8 cellular contexts compared by ENCODE assay signal in the genomic region with DNA sequence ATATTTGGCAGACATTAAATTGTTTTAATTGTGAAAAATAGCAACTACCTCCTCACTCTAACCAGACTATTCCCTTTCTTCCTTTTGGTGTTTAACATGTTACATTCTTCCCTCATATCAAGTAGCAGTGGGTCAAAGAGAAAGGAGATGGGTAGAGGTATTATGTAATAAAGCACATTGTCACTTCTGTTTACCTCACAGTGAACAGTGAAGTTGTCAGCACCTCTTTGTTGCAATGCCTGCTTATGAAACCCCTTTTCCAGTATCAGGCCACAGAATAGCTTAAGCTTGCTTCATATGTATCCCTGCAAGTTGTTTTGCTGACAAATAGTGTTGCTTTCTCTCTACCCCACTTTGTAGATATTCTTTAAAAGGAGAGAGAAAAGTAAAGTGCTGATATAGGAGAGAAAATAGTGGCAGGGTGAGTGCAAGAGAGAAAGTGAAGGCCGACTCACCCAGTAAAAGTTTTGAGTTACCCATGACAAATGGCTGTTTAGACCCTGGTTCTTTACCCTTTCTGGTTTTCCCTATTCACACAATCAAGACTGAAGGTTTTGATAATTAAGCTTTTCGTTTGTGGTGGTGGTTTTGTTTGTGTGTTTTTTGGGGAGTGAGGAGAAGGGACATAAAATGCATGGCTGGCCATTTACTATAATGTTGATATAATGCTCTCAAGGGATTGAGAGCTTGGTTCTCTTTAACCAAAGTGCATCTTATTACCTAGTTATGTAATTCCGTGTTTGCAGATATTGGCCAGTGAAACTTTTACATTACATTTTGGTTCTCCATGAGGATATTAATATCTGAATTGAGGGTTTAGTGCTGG. TPM values are rescaled to one million over a fixed set of nuclear protein-coding genes. Genes with fewer than 3 reads are reported as not detected.
DNase-seq lines count a peak whose midpoint lies in the region; ATAC-seq, FAIRE-seq and TF ChIP-seq lines count a peak whose summit lies in the region.

No MANE protein-coding gene starts in this region.

- H4K8ac ChIP-seq in H9 (replicated peaks; ENCODE audit: insufficient read length, low read depth, low read length), result no peak overlapping the region

- no peak overlapping the region for H3K23ac ChIP-seq in H9 (ENCODE audit: insufficient read length, low read depth, low read length)

- peaks cover 3% of the 10 kb centered on the region for H3K23me2 ChIP-seq in H9 (ENCODE audit: insufficient read length, low read depth, low read length, poor library complexity, severe bottlenecking)

- H3K9ac ChIP-seq in H9 (ENCODE audit: extremely low read depth, insufficient read length, low read length), result no peak overlapping the region

- no peak overlapping the region for H2BK12ac ChIP-seq in H9 (ENCODE audit: insufficient read length, low read depth, low read length)

- intact Hi-C loops in sciatic nerve (cut with DNase I), result no loop called here

- peaks cover 41 to 48% of the 10 kb centered on the region in 2 experiments for H3K4me1 Mint-ChIP-seq in H9
- peaks cover 49% of the 10 kb centered on the region for H3K4me1 Mint-ChIP-seq in activated CD8-positive, alpha-beta memory T cell treated with anti-CD3 and anti-CD28 coated beads, Interleukin-2, amount 10 ng/mL, durations not matched to agents 7 days and 5 days

- H3K4me1 ChIP-seq in H9 (ENCODE audit: insufficient read depth, low read length), result peaks cover 4% of the 10 kb centered on the region; the same call in 1 of the 2 replicates
- peaks cover 29% of the 10 kb centered on the region for H3K4me1 ChIP-seq in cardiac muscle cell (ENCODE audit: low read depth)

- CTCF ChIA-PET in activated CD8-positive, alpha-beta memory T cell treated with anti-CD3 and anti-CD28 coated beads, Interleukin-2, amount 10 ng/mL, durations not matched to agents 7 days and 5 days (lab: Charles Lee), result interaction anchor here (2.0 kb wide), 1 partner anchor 344 kb away, joined by 8 read pairs; no protein-coding TSS in a partner anchor

- H2BK15ac ChIP-seq in H9 (ENCODE audit: low read depth, low read length), result no peak overlapping the region

- H3K27ac ChIP-seq in H9 (ENCODE audit: insufficient read length, low read depth, low read length) (no peak overlapping the region), VCaP (peak overlapping the region; percentile 99), cardiac muscle cell (peak overlapping the region; percentile 31)

- H2BK120ac ChIP-seq in H9 (ENCODE audit: low read depth, low read length, poor library complexity, severe bottlenecking), result no peak overlapping the region

- peak overlapping the region in 1 of 2 experiments; percentile 9; a peak in 1 of 5 replicates for H3K4me3 Mint-ChIP-seq in H9
- H3K4me3 Mint-ChIP-seq in activated CD8-positive, alpha-beta memory T cell treated with anti-CD3 and anti-CD28 coated beads, Interleukin-2, amount 10 ng/mL, durations not matched to agents 7 days and 5 days, result no peak overlapping the region

- no peak for FAIRE-seq in GM12892 (lab: Jason Lieb, UNC)

- H2AFZ ChIP-seq in H9 (ENCODE audit: low read length), result no peak overlapping the region

- H3K9me3 ChIP-seq in H9 (ENCODE audit: control insufficient read depth, low read depth, low read length), result no peaks in the 10 kb centered on the region
- no peaks in the 10 kb centered on the region for H3K9me3 ChIP-seq in cardiac muscle cell (ENCODE audit: low read depth)

- H4K5ac ChIP-seq in H9 (ENCODE audit: insufficient read length, low read depth, low read length), result no peak overlapping the region

- H3K9me3 Mint-ChIP-seq in H9, result no peaks in the 10 kb centered on the region; a peak in 1 of 5 replicates
- no peaks in the 10 kb centered on the region for H3K9me3 Mint-ChIP-seq in activated CD8-positive, alpha-beta memory T cell treated with anti-CD3 and anti-CD28 coated beads, Interleukin-2, amount 10 ng/mL, durations not matched to agents 7 days and 5 days (ENCODE audit: low read depth)

- H3K27me3 ChIP-seq in H9 (ENCODE audit: insufficient read depth, low read length), result no peaks in the 10 kb centered on the region; the same call in 1 of the 2 replicates
- no peaks in the 10 kb centered on the region for H3K27me3 ChIP-seq in cardiac muscle cell

- H4K91ac ChIP-seq in H9 (ENCODE audit: insufficient read length, low read depth, low read length), result no peak overlapping the region

- H3T11ph ChIP-seq in H9 (ENCODE audit: low read length), result no peak overlapping the region

- peak; percentile 9 for ATAC-seq in sciatic nerve
- no peak for ATAC-seq in activated CD8-positive, alpha-beta memory T cell treated with anti-CD3 and anti-CD28 coated beads, Interleukin-2, amount 10 ng/mL, durations not matched to agents 7 days and 5 days
- ATAC-seq in GM19351 (IDR thresholded peaks at IDR 0.05; ENCODE audit: unreplicated experiment), result no peak

- DNase-seq in H9, result no peak
- DNase-seq in cardiac muscle cell (ENCODE audit: low read depth in 1 of 2, low spot score in 1 of 2), result peak; percentile 9 to 78
- DNase-seq in sciatic nerve (ENCODE audit: low spot score), result no peak
- no peak for DNase-seq in activated CD8-positive, alpha-beta memory T cell treated with anti-CD3 and anti-CD28 coated beads, Interleukin-2, amount 10 ng/mL, durations not matched to agents 7 days and 5 days
- DNase-seq in iPS-NIHi7 (ENCODE audit: extremely low spot score), result no peak
- DNase-seq in GM12892 (ENCODE audit: insufficient read length), result no peak

- H3K56ac ChIP-seq in H9 (ENCODE audit: insufficient read length, low read depth, low read length), result no peak overlapping the region

- no peaks in the 10 kb centered on the region for H4K20me1 ChIP-seq in H9 (ENCODE audit: control insufficient read depth, insufficient read depth, insufficient read length)

- no CpG with 5 or more reads among the region's 3 CpGs for WGBS in H9 (ENCODE audit: extremely low coverage, insufficient read length, low lambda C conversion rate)

- peaks cover 3 to 4% (median 3%) of the 10 kb centered on the region in 3 experiments; a peak in 5 of 7 replicates for H3K36me3 Mint-ChIP-seq in H9 (ENCODE audit: insufficient read depth in 1 of 3, low read depth in 3 of 3)
- H3K36me3 Mint-ChIP-seq in activated CD8-positive, alpha-beta memory T cell treated with anti-CD3 and anti-CD28 coated beads, Interleukin-2, amount 10 ng/mL, durations not matched to agents 7 days and 5 days, result peaks cover 29% of the 10 kb centered on the region

- peaks cover 10% of the 10 kb centered on the region; the same call in 1 of the 2 replicates for H3K79me2 ChIP-seq in H9 (ENCODE audit: insufficient read depth, low read length)

- no peaks in the 10 kb centered on the region for H3K36me3 ChIP-seq in cardiac muscle cell

- no peak overlapping the region for H3K14ac ChIP-seq in H9 (ENCODE audit: insufficient read depth, low read length)

- peak overlapping the region; percentile 14 to 94 (median 73); a peak in 6 of 7 replicates for H3K27ac Mint-ChIP-seq in H9
- no peak overlapping the region for H3K27ac Mint-ChIP-seq in activated CD8-positive, alpha-beta memory T cell treated with anti-CD3 and anti-CD28 coated beads, Interleukin-2, amount 10 ng/mL, durations not matched to agents 7 days and 5 days

- H2AK5ac ChIP-seq in H9 (ENCODE audit: insufficient read length, low read length), result no peak overlapping the region

- H3K79me1 ChIP-seq in H9 (ENCODE audit: insufficient read depth, low read depth, low read length, poor library complexity, severe bottlenecking), result no peaks in the 10 kb centered on the region

- H3K4me2 ChIP-seq in H9 (ENCODE audit: insufficient read depth, insufficient read length, low read length), result peak overlapping the region; percentile 44

- no peak overlapping the region for H3K18ac ChIP-seq in H9 (ENCODE audit: insufficient read length, low read depth, low read length)

- H3K4me3 ChIP-seq in cardiac muscle cell, result no peak overlapping the region

- H2BK20ac ChIP-seq in H9 (ENCODE audit: low read depth, low read length, poor library complexity, severe bottlenecking), result no peak overlapping the region

- no peak overlapping the region for H3K4ac ChIP-seq in H9 (ENCODE audit: low read depth, low read length)

- no peak overlapping the region for H2BK5ac ChIP-seq in H9 (ENCODE audit: insufficient read length, low read length)

- TF ChIP-seq CTCF in H9 (conservative IDR thresholded peaks at IDR 0.05) (no peak), VCaP (conservative IDR thresholded peaks at IDR 0.05) (no peak), cardiac muscle cell (IDR thresholded peaks at IDR 0.05; ENCODE audit: low read depth, low read length) (no peak)

- H3K27me3 Mint-ChIP-seq in H9 (ENCODE audit: low read depth), result no peaks in the 10 kb centered on the region
- peaks cover 6% of the 10 kb centered on the region for H3K27me3 Mint-ChIP-seq in activated CD8-positive, alpha-beta memory T cell treated with anti-CD3 and anti-CD28 coated beads, Interleukin-2, amount 10 ng/mL, durations not matched to agents 7 days and 5 days

- no peak for TF ChIP-seq POLR2A in GM12892 (IDR thresholded peaks at IDR 0.05; ENCODE audit: low read depth, low read length)

RNA-seq across cellular contexts. Expression of gene ITM2B, which starts 3.7 kb away (rescaled TPM):
- total RNA-seq in H9 (2021), result 175 and 177 TPM in 2 replicates
- total RNA-seq in cardiac muscle cell, result 123 and 135 TPM in 2 replicates
- polyA plus RNA-seq in cardiac muscle cell, result 360 and 404 TPM in 2 replicates
- total RNA-seq in sciatic nerve, result 704 TPM
- 100 to 1,000 TPM; 163 to 197 TPM for total RNA-seq in activated CD8-positive, alpha-beta memory T cell treated with anti-CD3 and anti-CD28 coated beads, Interleukin-2, amount 10 ng/mL, durations not matched to agents 7 days and 5 days
- polyA plus RNA-seq in GM12892 (2012; ENCODE audit: missing spikeins), result 14.0 TPM

Comparison
In these comparisons a context has a peak if more than half of its experiments do, and no peak if none do; other contexts are left out.
1. DNase-seq: peak in cardiac muscle cell (2 of 2); none in H9 (single experiment), sciatic nerve (single experiment), activated CD8-positive, alpha-beta memory T cell treated with anti-CD3 and anti-CD28 coated beads, Interleukin-2, amount 10 ng/mL, durations not matched to agents 7 days and 5 days (single experiment), iPS-NIHi7 (single experiment) and GM12892 (single experiment).